Comparison of ENCODE assay signal across 22 cellular contexts in the genomic region with DNA sequence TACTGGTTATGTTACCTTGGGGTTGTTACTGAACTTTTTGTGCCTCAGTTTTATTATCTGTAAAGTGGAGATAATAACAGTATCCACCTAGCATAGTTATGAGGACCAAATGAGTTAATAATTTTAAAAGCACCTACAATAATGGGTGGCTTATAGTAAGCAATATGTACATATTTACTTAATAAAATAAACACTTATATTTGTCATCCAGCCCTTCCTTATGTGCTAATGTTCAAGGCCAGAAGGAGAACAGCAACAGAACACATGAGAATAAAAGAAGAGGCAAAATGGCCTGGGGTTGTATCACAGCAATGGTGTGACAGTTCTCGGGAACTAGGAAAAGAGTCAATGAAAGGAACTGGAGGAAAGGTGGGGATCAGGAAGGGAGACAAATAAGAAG.
"Had no signal": no experiment of that assay in that cellular context is flagged by ENCODE, and none has a peak within 500 bp of the region (broad histone marks: within the 10 kb centered on the region; RNA-seq: fewer than 3 reads in every experiment).

No MANE protein-coding gene starts in this region.

- ATAC-seq: left ventricle myocardium superior; mucosa of descending colon; natural killer cell treated with Interleukin-12 subunit alpha and Interleukin-12 subunit beta and Interleukin-15 and Interleukin-18, amount 100 ng/mL, for 72 hours; right cardiac atrium had no signal

- DNase-seq: activated CD4-positive, alpha-beta T cell treated with anti-CD3 and anti-CD28 coated beads for 4 hours; activated CD4-positive, alpha-beta T cell treated with anti-CD3 and anti-CD28 coated beads, Interleukin-2, amount 50 U/mL, for 48 hours; activated CD8-positive, alpha-beta memory T cell treated with anti-CD3 and anti-CD28 coated beads for 24 hours; activated effector memory CD4-positive, alpha-beta T cell treated with anti-CD3 and anti-CD28 coated beads, Interleukin-2, amount 50 U/mL, for 16 hours; activated naive CD4-positive, alpha-beta T cell treated with anti-CD3 and anti-CD28 coated beads for 36 hours; activated naive CD8-positive, alpha-beta T cell treated with anti-CD3 and anti-CD28 coated beads, Interleukin-2, amount 10 ng/mL, durations not matched to agents 7 days and 5 days; cerebellar nuclear complex; colonic mucosa; effector CD8-positive, alpha-beta T cell; esophagus squamous epithelium; foreskin melanocyte; left ventricle myocardium superior; mucosa of descending colon; posterior cingulate gyrus; right cardiac atrium; spleen; stimulated activated naive CD4-positive, alpha-beta T cell; T-helper 9 cell had no signal

- FAIRE-seq: endometrium, islet of Langerhans, TTC549 had no signal
